In genomic region chr1:214392246-214392645, GRCh38 we compare ENCODE assay signal across 21 cellular contexts.
"Had no signal": no experiment of that assay in that cellular context is flagged by ENCODE, and none has a peak within 500 bp of the region (broad histone marks: within the 10 kb centered on the region; RNA-seq: fewer than 3 reads in every experiment).

No MANE protein-coding gene starts in this region.

- H3K27me3 ChIP-seq: gastroesophageal sphincter, heart right ventricle, right lobe of liver, thyroid gland had no signal

- H3K4me3 ChIP-seq: gastroesophageal sphincter, heart right ventricle, right lobe of liver, skin epidermis, thyroid gland had no signal

- H3K4me3 Mint-ChIP-seq: activated CD4-positive, alpha-beta T cell treated with anti-CD3 and anti-CD28 coated beads, Interleukin-2, amount 10 ng/mL, durations not matched to agents 7 days and 5 days; activated CD8-positive, alpha-beta memory T cell treated with anti-CD3 and anti-CD28 coated beads, Interleukin-2, amount 10 ng/mL, durations not matched to agents 7 days and 5 days; activated CD8-positive, alpha-beta T cell treated with anti-CD3 and anti-CD28 coated beads for 36 hours; activated naive CD4-positive, alpha-beta T cell treated with anti-CD3 and anti-CD28 coated beads, Interleukin-2, amount 10 ng/mL, durations not matched to agents 7 days and 5 days; memory B cell; stimulated activated naive CD8-positive, alpha-beta T cell treated with anti-CD3 and anti-CD28 coated beads, Interleukin-15, Interleukin-2, amounts not matched to agents 100 ng/mL and 50 ng/mL, for 24 hours had no signal

- H3K27ac Mint-ChIP-seq: activated CD4-positive, alpha-beta T cell treated with anti-CD3 and anti-CD28 coated beads, Interleukin-2, amount 10 ng/mL, durations not matched to agents 7 days and 5 days; activated CD8-positive, alpha-beta memory T cell treated with anti-CD3 and anti-CD28 coated beads, Interleukin-2, amount 10 ng/mL, durations not matched to agents 7 days and 5 days; activated CD8-positive, alpha-beta T cell treated with anti-CD3 and anti-CD28 coated beads for 36 hours; activated naive CD4-positive, alpha-beta T cell treated with anti-CD3 and anti-CD28 coated beads, Interleukin-2, amount 10 ng/mL, durations not matched to agents 7 days and 5 days; memory B cell; stimulated activated naive CD8-positive, alpha-beta T cell treated with anti-CD3 and anti-CD28 coated beads, Interleukin-15, Interleukin-2, amounts not matched to agents 100 ng/mL and 50 ng/mL, for 24 hours had no signal

- H3K9me3 Mint-ChIP-seq: activated CD8-positive, alpha-beta T cell treated with anti-CD3 and anti-CD28 coated beads for 36 hours; stimulated activated naive CD8-positive, alpha-beta T cell treated with anti-CD3 and anti-CD28 coated beads, Interleukin-15, Interleukin-2, amounts not matched to agents 100 ng/mL and 50 ng/mL, for 24 hours had no signal

- H3K27me3 Mint-ChIP-seq: activated CD4-positive, alpha-beta T cell treated with anti-CD3 and anti-CD28 coated beads, Interleukin-2, amount 10 ng/mL, durations not matched to agents 7 days and 5 days; activated CD8-positive, alpha-beta memory T cell treated with anti-CD3 and anti-CD28 coated beads, Interleukin-2, amount 10 ng/mL, durations not matched to agents 7 days and 5 days; activated CD8-positive, alpha-beta T cell treated with anti-CD3 and anti-CD28 coated beads for 36 hours; activated naive CD4-positive, alpha-beta T cell treated with anti-CD3 and anti-CD28 coated beads, Interleukin-2, amount 10 ng/mL, durations not matched to agents 7 days and 5 days; memory B cell; stimulated activated naive CD8-positive, alpha-beta T cell treated with anti-CD3 and anti-CD28 coated beads, Interleukin-15, Interleukin-2, amounts not matched to agents 100 ng/mL and 50 ng/mL, for 24 hours had no signal

- H3K36me3 ChIP-seq: right lobe of liver had no signal

- ATAC-seq: activated CD4-positive, CD25-positive, alpha-beta regulatory T cell treated with anti-CD3 and anti-CD28 coated beads, Interleukin-2, amount 50 U/mL, for 24 hours; activated CD8-positive, alpha-beta memory T cell treated with anti-CD3 and anti-CD28 coated beads, Interleukin-2, amount 10 ng/mL, durations not matched to agents 7 days and 5 days; activated CD8-positive, alpha-beta T cell treated with anti-CD3 and anti-CD28 coated beads for 36 hours; gastroesophageal sphincter; heart right ventricle; left colon; right lobe of liver had no signal

- H3K4me1 ChIP-seq: heart right ventricle, right lobe of liver, thyroid gland had no signal

- H3K9me3 ChIP-seq: gastroesophageal sphincter, heart right ventricle, right lobe of liver, thyroid gland had no signal

- H3K4me1 Mint-ChIP-seq: memory B cell had no signal

- H3K27ac ChIP-seq: gastroesophageal sphincter, heart right ventricle, right lobe of liver, skin epidermis, thyroid gland had no signal

- DNase-seq: activated CD4-positive, alpha-beta T cell treated with anti-CD3 and anti-CD28 coated beads, Interleukin-2, amount 10 ng/mL, durations not matched to agents 7 days and 5 days; activated CD8-positive, alpha-beta memory T cell treated with anti-CD3 and anti-CD28 coated beads, Interleukin-2, amount 10 ng/mL, durations not matched to agents 7 days and 5 days; activated CD8-positive, alpha-beta T cell treated with anti-CD3 and anti-CD28 coated beads for 36 hours; activated effector memory CD4-positive, alpha-beta T cell treated with anti-CD3 and anti-CD28 coated beads, Interleukin-2, amount 50 U/mL, for 16 hours; activated naive CD4-positive, alpha-beta T cell treated with anti-CD3 and anti-CD28 coated beads, Interleukin-2, amount 10 ng/mL, durations not matched to agents 7 days and 5 days; activated T-cell treated with anti-CD3 and anti-CD28 coated beads for 4 hours; aorta; central memory CD4-positive, alpha-beta T cell; effector memory CD4-positive, alpha-beta T cell; heart right ventricle; left colon; nucleus accumbens; right lobe of liver; stimulated activated CD4-positive, alpha-beta T cell treated with anti-CD3 and anti-CD28 coated beads, Interleukin-1b, Interleukin-23, amount 100 ng/mL, for 48 hours; substantia nigra; thyroid gland had no signal

- H3K36me3 Mint-ChIP-seq: memory B cell had no signal
